14 cellular contexts compared by ENCODE assay signal in genomic region chr2:217853301-217853881, GRCh38.
DNase-seq lines count a peak whose midpoint lies in the region; ATAC-seq and TF ChIP-seq lines count a peak whose summit lies in the region.
"Had no signal": no experiment of that assay in that cellular context is flagged by ENCODE, and none has a peak within 500 bp of the region (broad histone marks: within the 10 kb centered on the region; RNA-seq: fewer than 3 reads in every experiment).

No MANE protein-coding gene starts in this region.

- DNase-seq in BJ (ENCODE audit: low read depth) (peak; percentile 26), astrocyte of the hippocampus (ENCODE audit: low read depth, low spot score) (peak; percentile 18), head of caudate nucleus (peak in 36 of 42 donors; percentile 24 to 84 (median 58)), gastrocnemius medialis (peak; percentile 78 to 89), nephron progenitor cell (no peak), DMS153 (lab: John Stamatoyannopoulos, UW) (no peak), NCI-H524 treated with DMSO at 0.1 percent for 48 hours (lab: John Stamatoyannopoulos, UW) (no peak)
- DNase-seq in activated effector memory CD4-positive, alpha-beta T cell treated with anti-CD3 and anti-CD28 coated beads, Interleukin-2, amount 50 U/mL, for 16 hours: no peak
- DNase-seq: activated T-cell treated with anti-CD3 and anti-CD28 coated beads, Interleukin-2, amount 50 U/mL, for 4 hours; effector memory CD4-positive, alpha-beta T cell; midbrain; NCI-H446; SW 1271 had no signal

- H3K4me3 Mint-ChIP-seq in nephron progenitor cell: no peak overlapping the region
- H3K4me3 Mint-ChIP-seq: activated T-cell treated with anti-CD3 and anti-CD28 coated beads, Interleukin-2, amount 50 U/mL, for 4 hours; CD8-positive, alpha-beta memory T cell had no signal

- ATAC-seq in gastrocnemius medialis: peak; percentile 15 to 40
- ATAC-seq: activated T-cell treated with anti-CD3 and anti-CD28 coated beads, Interleukin-2, amount 50 U/mL, for 4 hours had no signal

- no peaks in the 10 kb centered on the region for H3K9me3 Mint-ChIP-seq in nephron progenitor cell
- H3K9me3 Mint-ChIP-seq: activated T-cell treated with anti-CD3 and anti-CD28 coated beads, Interleukin-2, amount 50 U/mL, for 4 hours had no signal

- H3K27me3 Mint-ChIP-seq in nephron progenitor cell (ENCODE audit: low read depth, poor library complexity): peaks cover 10% of the 10 kb centered on the region

- CTCF ChIA-PET in BJ (lab: Yijun Ruan, JAX): interaction anchor here (0.7 kb wide), 1 partner anchor 141 kb away, joined by 3 read pairs; no protein-coding TSS in a partner anchor

- peak overlapping the region; percentile 99 to 100 (median 99) for H3K27ac ChIP-seq in gastrocnemius medialis

- H3K36me3 Mint-ChIP-seq in nephron progenitor cell (ENCODE audit: low read depth): no peaks in the 10 kb centered on the region
- H3K36me3 Mint-ChIP-seq: CD8-positive, alpha-beta memory T cell had no signal

- POLR2A ChIA-PET in BJ (lab: Charles Lee): interaction anchor here (0.6 to 0.7 kb wide), 2 partner anchors 1289 to 1392 kb away, joined by 3 read pairs; partner anchors contain the start of genes GLB1L and STK16

- no peak for TF ChIP-seq CTCF in BJ (IDR thresholded peaks at IDR 0.05; ENCODE audit: insufficient read depth, low read depth, low read length)
- TF ChIP-seq CTCF in gastrocnemius medialis (IDR thresholded peaks at IDR 0.05 in 4 of 5, conservative IDR thresholded peaks at IDR 0.05 in 1 of 5): no peak
- no peak for TF ChIP-seq CTCF in nephron progenitor cell (IDR thresholded peaks at IDR 0.05)

- no peak overlapping the region for H3K27ac Mint-ChIP-seq in nephron progenitor cell

- peaks cover 60% of the 10 kb centered on the region for H3K4me1 Mint-ChIP-seq in nephron progenitor cell
- H3K4me1 Mint-ChIP-seq: CD8-positive, alpha-beta memory T cell had no signal

- peak; percentile 32 to 50 for TF ChIP-seq POLR2A in gastrocnemius medialis (IDR thresholded peaks at IDR 0.05)

- no peaks in the 10 kb centered on the region for H3K9me3 ChIP-seq in gastrocnemius medialis

- H3K4me3 ChIP-seq in BJ (ENCODE audit: low read depth, low read length) (no peak overlapping the region), gastrocnemius medialis (peak overlapping the region; percentile 72 to 89 (median 81))

- in situ Hi-C loops in gastrocnemius medialis (cut with MboI; ENCODE audit: low sequenced_read_pairs in 4 of 4): no loop called here

- H3K36me3 ChIP-seq in BJ (ENCODE audit: control insufficient read depth, insufficient read depth, low read length): peaks cover 14% of the 10 kb centered on the region; the same call in 1 of the 2 replicates
- peaks cover 0 to 33% of the 10 kb centered on the region in 2 donors for H3K36me3 ChIP-seq in gastrocnemius medialis

- intact Hi-C loops in head of caudate nucleus (cut with DNase I) (no loop called here), gastrocnemius medialis (cut with DNase I; ENCODE audit: low total_unique reads) (no loop called here)

- H3K27me3 ChIP-seq in BJ (ENCODE audit: control insufficient read depth, insufficient read depth, low read length): no peaks in the 10 kb centered on the region
- no peaks in the 10 kb centered on the region for H3K27me3 ChIP-seq in gastrocnemius medialis

- H3K4me1 ChIP-seq in gastrocnemius medialis: peaks cover 90 to 94% of the 10 kb centered on the region in 2 donors

Comparison
In these comparisons a context has a peak if more than half of its experiments do, and no peak if none do; other contexts are left out.
1. DNase-seq: peak in BJ (single experiment), astrocyte of the hippocampus (single experiment), head of caudate nucleus (36 of 42) and gastrocnemius medialis (2 of 2); none in nephron progenitor cell (single experiment), activated effector memory CD4-positive, alpha-beta T cell treated with anti-CD3 and anti-CD28 coated beads, Interleukin-2, amount 50 U/mL, for 16 hours (single experiment), DMS153 (single experiment) and NCI-H524 treated with DMSO at 0.1 percent for 48 hours (single experiment).